Comparison of ENCODE assay signal across 21 cellular contexts in genomic region chr18:47710451-47710850, GRCh38.
"Had no signal": no experiment of that assay in that cellular context is flagged by ENCODE, and none has a peak within 500 bp of the region (broad histone marks: within the 10 kb centered on the region; RNA-seq: fewer than 3 reads in every experiment).

No MANE protein-coding gene starts in this region.

- ATAC-seq: foreskin keratinocyte; gastroesophageal sphincter; heart left ventricle; left lung; left ventricle myocardium superior; lower lobe of right lung; naive thymus-derived CD4-positive, alpha-beta T cell had no signal

- H3K4me3 ChIP-seq: colonic mucosa, dorsolateral prefrontal cortex, esophagus muscularis mucosa, gastroesophageal sphincter, heart left ventricle, hepatocyte, left lung, lower lobe of right lung had no signal

- DNase-seq: colonic mucosa; dermis blood vessel endothelial cell; dorsolateral prefrontal cortex; effector CD4-positive, alpha-beta T cell; effector memory CD4-positive, alpha-beta T cell; erythroblast; foreskin keratinocyte; heart left ventricle; hypothalamus; immature natural killer cell; islet precursor cell; kidney; kidney glomerular epithelial cell; left lung; left ventricle myocardium superior; lower lobe of right lung; mesenchymal stem cell; naive thymus-derived CD4-positive, alpha-beta T cell had no signal
